ENCODE assay signal across 16 cellular contexts in the genomic region with DNA sequence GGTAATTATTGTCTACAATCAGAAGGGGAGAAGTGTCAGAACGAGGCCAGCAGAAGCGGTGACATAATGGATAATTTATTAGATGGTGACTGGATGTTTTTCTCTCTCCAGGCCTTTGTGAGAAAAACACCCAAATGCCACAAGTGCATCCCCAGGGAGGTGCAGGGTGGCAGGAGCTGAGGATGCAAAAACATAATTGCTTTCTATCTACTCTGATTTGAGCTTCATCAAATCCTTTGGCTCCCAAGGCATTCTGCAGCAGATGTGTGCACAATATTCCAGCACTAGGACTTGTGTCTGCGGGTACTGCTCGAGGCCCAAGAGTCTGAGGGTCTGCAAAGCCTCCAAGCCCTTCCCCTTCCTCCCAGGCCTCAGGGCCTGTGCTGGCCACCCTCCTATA.
"Had no signal": no experiment of that assay in that cellular context is flagged by ENCODE, and none has a peak within 500 bp of the region (broad histone marks: within the 10 kb centered on the region; RNA-seq: fewer than 3 reads in every experiment).

No MANE protein-coding gene starts in this region.

- H3K4me3 ChIP-seq: cardiac muscle cell, gastrocnemius medialis, lung, pancreas, thoracic aorta had no signal

- ATAC-seq: gastrocnemius medialis; pancreas; stimulated activated naive CD8-positive, alpha-beta T cell treated with anti-CD3 and anti-CD28 coated beads, Interleukin-15, amount 100 ng/mL, for 72 hours had no signal

- H3K9me3 ChIP-seq: gastrocnemius medialis, pancreas, thoracic aorta had no signal

- DNase-seq: activated CD4-positive, alpha-beta memory T cell treated with anti-CD3 and anti-CD28 coated beads, Interleukin-2, amount 10 ng/mL, durations not matched to agents 7 days and 5 days; activated CD4-positive, alpha-beta T cell treated with anti-CD3 and anti-CD28 coated beads for 4 hours; activated effector memory CD4-positive, alpha-beta T cell treated with Interleukin-2 at 50 U/mL for 16 hours; activated naive CD4-positive, alpha-beta T cell treated with anti-CD3 and anti-CD28 coated beads, Interleukin-2, amount 50 U/mL, for 16 hours; activated T-cell treated with anti-CD3 and anti-CD28 coated beads, Interleukin-2, amount 50 U/mL, for 24 hours; gastrocnemius medialis; islet precursor cell; midbrain; pancreas; stimulated activated CD4-positive, alpha-beta T cell treated with anti-CD3 and anti-CD28 coated beads, Interleukin-1b, Interleukin-23, amount 100 ng/mL, for 48 hours; stimulated activated naive CD8-positive, alpha-beta T cell treated with anti-CD3 and anti-CD28 coated beads, Interleukin-15, amount 100 ng/mL, for 72 hours; T1000 had no signal

- H3K27me3 ChIP-seq: cardiac muscle cell, gastrocnemius medialis, pancreas had no signal

- H3K36me3 ChIP-seq: cardiac muscle cell, gastrocnemius medialis, pancreas, thoracic aorta had no signal

- H3K27ac ChIP-seq: cardiac muscle cell, epithelial cell of prostate, pancreas, thoracic aorta had no signal
